2 cellular contexts compared by ENCODE assay signal in the genomic region with DNA sequence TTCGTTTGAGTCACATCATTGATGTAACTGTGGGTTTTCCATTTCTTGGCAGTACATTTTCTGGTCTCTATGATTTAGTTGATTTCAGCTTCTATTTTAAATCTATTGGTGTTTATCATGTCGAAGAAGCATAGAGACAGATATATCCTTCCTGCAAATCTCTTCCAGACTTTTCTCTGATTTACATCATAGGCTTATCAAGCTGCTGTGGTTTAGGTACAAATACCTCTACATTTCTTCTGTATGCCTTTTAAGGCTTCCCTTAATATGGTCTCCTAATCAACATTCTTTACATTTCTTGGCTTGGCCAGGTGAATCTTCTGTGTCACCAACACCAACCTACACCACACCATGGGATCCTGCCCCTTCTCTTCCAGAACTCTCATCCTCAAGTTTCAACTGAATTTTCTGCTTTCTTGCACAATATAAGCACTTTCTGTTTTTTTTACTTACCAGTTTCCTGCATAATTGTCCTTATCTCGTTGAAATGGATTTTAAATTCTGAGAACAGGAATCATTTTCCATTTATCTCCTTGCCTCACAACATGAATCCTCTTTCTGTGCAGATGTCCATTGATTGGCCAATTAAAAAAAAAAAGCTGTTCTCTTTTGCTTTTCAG.
TF ChIP-seq lines count a peak whose summit lies in the region.

No MANE protein-coding gene starts in this region.

TF ChIP-seq in SK-N-SH treated with all-trans-retinoic acid at 6 μM for 48 hours, 23 proteins besides CTCF, POLR2A, EP300 and RAD21 (continued from another document):
- peak; percentile 8; the same call in 1 of the 2 replicates for TF ChIP-seq ISL1 (CRISPR knock-in tag; IDR thresholded peaks at IDR 0.05)
- TF ChIP-seq, protein P1, sequence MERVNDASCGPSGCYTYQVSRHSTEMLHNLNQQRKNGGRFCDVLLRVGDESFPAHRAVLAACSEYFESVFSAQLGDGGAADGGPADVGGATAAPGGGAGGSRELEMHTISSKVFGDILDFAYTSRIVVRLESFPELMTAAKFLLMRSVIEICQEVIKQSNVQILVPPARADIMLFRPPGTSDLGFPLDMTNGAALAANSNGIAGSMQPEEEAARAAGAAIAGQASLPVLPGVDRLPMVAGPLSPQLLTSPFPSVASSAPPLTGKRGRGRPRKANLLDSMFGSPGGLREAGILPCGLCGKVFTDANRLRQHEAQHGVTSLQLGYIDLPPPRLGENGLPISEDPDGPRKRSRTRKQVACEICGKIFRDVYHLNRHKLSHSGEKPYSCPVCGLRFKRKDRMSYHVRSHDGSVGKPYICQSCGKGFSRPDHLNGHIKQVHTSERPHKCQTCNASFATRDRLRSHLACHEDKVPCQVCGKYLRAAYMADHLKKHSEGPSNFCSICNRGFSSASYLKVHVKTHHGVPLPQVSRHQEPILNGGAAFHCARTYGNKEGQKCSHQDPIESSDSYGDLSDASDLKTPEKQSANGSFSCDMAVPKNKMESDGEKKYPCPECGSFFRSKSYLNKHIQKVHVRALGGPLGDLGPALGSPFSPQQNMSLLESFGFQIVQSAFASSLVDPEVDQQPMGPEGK (CRISPR knock-in tag; IDR thresholded peaks at IDR 0.05; ENCODE audit: borderline replicate concordance): no peak
- TF ChIP-seq, protein P2, sequence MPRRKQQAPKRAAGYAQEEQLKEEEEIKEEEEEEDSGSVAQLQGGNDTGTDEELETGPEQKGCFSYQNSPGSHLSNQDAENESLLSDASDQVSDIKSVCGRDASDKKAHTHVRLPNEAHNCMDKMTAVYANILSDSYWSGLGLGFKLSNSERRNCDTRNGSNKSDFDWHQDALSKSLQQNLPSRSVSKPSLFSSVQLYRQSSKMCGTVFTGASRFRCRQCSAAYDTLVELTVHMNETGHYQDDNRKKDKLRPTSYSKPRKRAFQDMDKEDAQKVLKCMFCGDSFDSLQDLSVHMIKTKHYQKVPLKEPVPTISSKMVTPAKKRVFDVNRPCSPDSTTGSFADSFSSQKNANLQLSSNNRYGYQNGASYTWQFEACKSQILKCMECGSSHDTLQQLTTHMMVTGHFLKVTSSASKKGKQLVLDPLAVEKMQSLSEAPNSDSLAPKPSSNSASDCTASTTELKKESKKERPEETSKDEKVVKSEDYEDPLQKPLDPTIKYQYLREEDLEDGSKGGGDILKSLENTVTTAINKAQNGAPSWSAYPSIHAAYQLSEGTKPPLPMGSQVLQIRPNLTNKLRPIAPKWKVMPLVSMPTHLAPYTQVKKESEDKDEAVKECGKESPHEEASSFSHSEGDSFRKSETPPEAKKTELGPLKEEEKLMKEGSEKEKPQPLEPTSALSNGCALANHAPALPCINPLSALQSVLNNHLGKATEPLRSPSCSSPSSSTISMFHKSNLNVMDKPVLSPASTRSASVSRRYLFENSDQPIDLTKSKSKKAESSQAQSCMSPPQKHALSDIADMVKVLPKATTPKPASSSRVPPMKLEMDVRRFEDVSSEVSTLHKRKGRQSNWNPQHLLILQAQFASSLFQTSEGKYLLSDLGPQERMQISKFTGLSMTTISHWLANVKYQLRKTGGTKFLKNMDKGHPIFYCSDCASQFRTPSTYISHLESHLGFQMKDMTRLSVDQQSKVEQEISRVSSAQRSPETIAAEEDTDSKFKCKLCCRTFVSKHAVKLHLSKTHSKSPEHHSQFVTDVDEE (CRISPR knock-in tag; IDR thresholded peaks at IDR 0.05): no peak
- TF ChIP-seq PPARA (CRISPR knock-in tag; IDR thresholded peaks at IDR 0.05; ENCODE audit: borderline replicate concordance): no peak

TF ChIP-seq in SK-N-SH, 30 proteins besides CTCF, POLR2A, EP300 and RAD21 (continued from another document):
- TF ChIP-seq, protein P3, sequence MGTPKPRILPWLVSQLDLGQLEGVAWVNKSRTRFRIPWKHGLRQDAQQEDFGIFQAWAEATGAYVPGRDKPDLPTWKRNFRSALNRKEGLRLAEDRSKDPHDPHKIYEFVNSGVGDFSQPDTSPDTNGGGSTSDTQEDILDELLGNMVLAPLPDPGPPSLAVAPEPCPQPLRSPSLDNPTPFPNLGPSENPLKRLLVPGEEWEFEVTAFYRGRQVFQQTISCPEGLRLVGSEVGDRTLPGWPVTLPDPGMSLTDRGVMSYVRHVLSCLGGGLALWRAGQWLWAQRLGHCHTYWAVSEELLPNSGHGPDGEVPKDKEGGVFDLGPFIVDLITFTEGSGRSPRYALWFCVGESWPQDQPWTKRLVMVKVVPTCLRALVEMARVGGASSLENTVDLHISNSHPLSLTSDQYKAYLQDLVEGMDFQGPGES (IDR thresholded peaks at IDR 0.05; ENCODE audit: low read depth, low read length): no peak
- TF ChIP-seq YY1 (IDR thresholded peaks at IDR 0.05; ENCODE audit: low read depth) (no peak), MXI1 (IDR thresholded peaks at IDR 0.05; ENCODE audit: low read depth, low read length) (no peak), TEAD4 (IDR thresholded peaks at IDR 0.05; ENCODE audit: borderline replicate concordance, insufficient read depth) (no peak), EZH2phosphoT487 (IDR thresholded peaks at IDR 0.05; ENCODE audit: borderline replicate concordance, low read depth) (no peak), CHD2 (IDR thresholded peaks at IDR 0.05; ENCODE audit: low read length, partially characterized antibody) (no peak)
